11 cellular contexts compared by ENCODE assay signal in genomic region chr3:188165596-188165995, GRCh38. TPM values are rescaled to one million over a fixed set of nuclear protein-coding genes. Genes with fewer than 3 reads are reported as not detected.
DNase-seq lines count a peak whose midpoint lies in the region; ATAC-seq, FAIRE-seq and TF ChIP-seq lines count a peak whose summit lies in the region.
"Had no signal": no experiment of that assay in that cellular context is flagged by ENCODE, and none has a peak within 500 bp of the region (broad histone marks: within the 10 kb centered on the region; RNA-seq: fewer than 3 reads in every experiment).

No MANE protein-coding gene starts in this region.

- no peak overlapping the region for H3K4me3 Mint-ChIP-seq in CD8-positive, alpha-beta T cell
- no peak overlapping the region for H3K4me3 Mint-ChIP-seq in astrocyte (ENCODE audit: unreplicated experiment)

- H3K4me2 ChIP-seq in PC-9: peak overlapping the region; percentile 66
- H3K4me2 ChIP-seq in astrocyte (ENCODE audit: low read length): peak overlapping the region; percentile 11

- H3K27ac Mint-ChIP-seq in CD8-positive, alpha-beta T cell: no peak overlapping the region
- no peak overlapping the region for H3K27ac Mint-ChIP-seq in astrocyte (ENCODE audit: unreplicated experiment)

- H3K79me2 ChIP-seq in PC-9 (ENCODE audit: low read depth): peaks cover 90% of the 10 kb centered on the region
- peaks cover 99% of the 10 kb centered on the region for H3K79me2 ChIP-seq in astrocyte (ENCODE audit: insufficient read depth, low read length)

- H4K20me1 ChIP-seq in PC-9 (ENCODE audit: insufficient read depth): no peaks in the 10 kb centered on the region
- peaks cover 93% of the 10 kb centered on the region for H4K20me1 ChIP-seq in astrocyte (ENCODE audit: insufficient read depth, low read length)

- DNase-seq in CD8-positive, alpha-beta T cell: no peak
- DNase-seq in PC-9: peak; percentile 17 to 65
- DNase-seq in astrocyte (ENCODE audit: low read depth): peak; percentile 44
- DNase-seq in DMS53 (lab: John Stamatoyannopoulos, UW): no peak
- no peak for DNase-seq in COR-L47 (lab: John Stamatoyannopoulos, UW)
- DNase-seq: NCI-H526 treated with DMSO at 0.1 percent for 48 hours, pancreas had no signal

- no peaks in the 10 kb centered on the region for H3K27me3 ChIP-seq in CD8-positive, alpha-beta T cell (ENCODE audit: insufficient read depth, low read length)
- no peaks in the 10 kb centered on the region for H3K27me3 ChIP-seq in PC-9 (ENCODE audit: insufficient read depth, low read depth)
- H3K27me3 ChIP-seq in astrocyte (ENCODE audit: insufficient read depth, low read length): no peaks in the 10 kb centered on the region
- no peaks in the 10 kb centered on the region for H3K27me3 ChIP-seq in rectal smooth muscle tissue (ENCODE audit: control insufficient read depth, insufficient read depth, low read length)
- H3K27me3 ChIP-seq: pancreas had no signal

- no peaks in the 10 kb centered on the region for H3K27me3 Mint-ChIP-seq in CD8-positive, alpha-beta T cell (ENCODE audit: low read depth)
- no peaks in the 10 kb centered on the region for H3K27me3 Mint-ChIP-seq in astrocyte (ENCODE audit: low read depth, unreplicated experiment)

- no peak overlapping the region for H2AFZ ChIP-seq in PC-9
- H2AFZ ChIP-seq in astrocyte (ENCODE audit: low read depth, low read length): no peak overlapping the region

- CTCF ChIA-PET in CD8-positive, alpha-beta T cell (lab: Charles Lee): no interaction called here
- CTCF ChIA-PET in PC-9 (lab: Charles Lee): interaction anchor here (0.5 to 1.1 kb wide), 3 partner anchors 286 to 770 kb away, joined by 3 to 4 read pairs (median 4); no protein-coding TSS in a partner anchor

- no peaks in the 10 kb centered on the region for H3K36me3 Mint-ChIP-seq in CD8-positive, alpha-beta T cell
- H3K36me3 Mint-ChIP-seq in astrocyte (ENCODE audit: low read depth, unreplicated experiment): peaks cover 1% of the 10 kb centered on the region

- no peaks in the 10 kb centered on the region for H3K9me3 Mint-ChIP-seq in CD8-positive, alpha-beta T cell
- H3K9me3 Mint-ChIP-seq in astrocyte (ENCODE audit: unreplicated experiment): no peaks in the 10 kb centered on the region

- H3K36me3 ChIP-seq in CD8-positive, alpha-beta T cell (ENCODE audit: insufficient read depth, low read length): no peaks in the 10 kb centered on the region
- 0 out of 2 replicates have a peak, but pooled peaks cover 3% of the 10 kb centered on the region for H3K36me3 ChIP-seq in PC-9 (ENCODE audit: low read depth)
- H3K36me3 ChIP-seq in astrocyte (ENCODE audit: insufficient read depth, low read length): no peaks in the 10 kb centered on the region
- no peaks in the 10 kb centered on the region for H3K36me3 ChIP-seq in rectal smooth muscle tissue (ENCODE audit: control insufficient read depth, insufficient read depth, low read length)
- H3K36me3 ChIP-seq: pancreas had no signal

- ATAC-seq in CD8-positive, alpha-beta T cell: peak; percentile 31
- ATAC-seq in HG03460 (IDR thresholded peaks at IDR 0.05; ENCODE audit: unreplicated experiment) (no peak), GM18858 (IDR thresholded peaks at IDR 0.05; ENCODE audit: unreplicated experiment) (no peak)
- ATAC-seq: GM12878, pancreas had no signal

- no peak for TF ChIP-seq CTCF in CD8-positive, alpha-beta T cell (IDR thresholded peaks at IDR 0.05)
- no peak for TF ChIP-seq CTCF in PC-9 (conservative IDR thresholded peaks at IDR 0.05)
- TF ChIP-seq CTCF in astrocyte (IDR thresholded peaks at IDR 0.05; ENCODE audit: insufficient read depth, low read depth, low read length): no peak

- H3K9me2 ChIP-seq in PC-9 (ENCODE audit: insufficient read depth): no peaks in the 10 kb centered on the region

- intact Hi-C loops in CD8-positive, alpha-beta T cell (cut with DNase I, micrococcal nuclease): no loop called here
- intact Hi-C loops in PC-9 (cut with micrococcal nuclease; ENCODE audit: unreplicated experiment): loop anchor here (2.0 to 10.0 kb wide), 4 partner anchors 31 to 785 kb away; no protein-coding TSS in a partner anchor

- FAIRE-seq in astrocyte (lab: Jason Lieb, UNC): no peak
- FAIRE-seq: GM12878, pancreas had no signal

- peaks cover 46% of the 10 kb centered on the region for H3K4me1 Mint-ChIP-seq in CD8-positive, alpha-beta T cell (ENCODE audit: low read depth)
- H3K4me1 Mint-ChIP-seq in astrocyte (ENCODE audit: low read depth, unreplicated experiment): peaks cover 21% of the 10 kb centered on the region

- peaks cover 10% of the 10 kb centered on the region for H3K4me1 ChIP-seq in CD8-positive, alpha-beta T cell (ENCODE audit: insufficient read depth, low read length)
- H3K4me1 ChIP-seq in PC-9 (replicated peaks; ENCODE audit: insufficient read depth) (peaks cover 73% of the 10 kb centered on the region), astrocyte (ENCODE audit: insufficient read depth, low read length) (peaks cover 14% of the 10 kb centered on the region), rectal smooth muscle tissue (ENCODE audit: control insufficient read depth, insufficient read depth, low read length) (peaks cover 9% of the 10 kb centered on the region)

- H3F3A ChIP-seq in PC-9 (ENCODE audit: insufficient read depth, low read depth): peaks cover 47% of the 10 kb centered on the region

- no peak overlapping the region for H3K4me3 ChIP-seq in CD8-positive, alpha-beta T cell (ENCODE audit: low read depth, low read length)
- H3K4me3 ChIP-seq in PC-9 (0 out of 2 replicates have a peak overlapping the region, but pooled peaks have one; percentile 0), astrocyte (ENCODE audit: insufficient read depth, low read depth, low read length) (no peak overlapping the region), rectal smooth muscle tissue (ENCODE audit: low read length) (no peak overlapping the region)
- H3K4me3 ChIP-seq: GM12878, pancreas had no signal

- no peak overlapping the region for H3K9ac ChIP-seq in astrocyte (ENCODE audit: low read length)
- no peak overlapping the region for H3K9ac ChIP-seq in rectal smooth muscle tissue (ENCODE audit: low read length)

- H3K27ac ChIP-seq in CD8-positive, alpha-beta T cell (ENCODE audit: low read depth, low read length): no peak overlapping the region
- H3K27ac ChIP-seq in PC-9: peak overlapping the region; percentile 91
- H3K27ac ChIP-seq in astrocyte (ENCODE audit: low read depth, low read length): no peak overlapping the region
- peak overlapping the region; percentile 3 for H3K27ac ChIP-seq in rectal smooth muscle tissue (ENCODE audit: low read depth, low read length)

- H3K9me3 ChIP-seq in CD8-positive, alpha-beta T cell (ENCODE audit: low read length): no peaks in the 10 kb centered on the region
- H3K9me3 ChIP-seq in PC-9 (ENCODE audit: insufficient read depth, low read depth): no peaks in the 10 kb centered on the region
- H3K9me3 ChIP-seq in astrocyte (ENCODE audit: insufficient read depth, low read depth, low read length): no peaks in the 10 kb centered on the region
- H3K9me3 ChIP-seq: pancreas had no signal

- POLR2A ChIA-PET in CD8-positive, alpha-beta T cell (lab: Charles Lee): interaction anchor here (1.7 kb wide), 1 partner anchor 13 kb away, joined by 6 read pairs; no protein-coding TSS in a partner anchor
- POLR2A ChIA-PET in PC-9 (lab: Charles Lee; ENCODE audit: unreplicated experiment): interaction anchor here (0.6 kb wide), 2 partner anchors 240 to 798 kb away, joined by 3 to 5 read pairs; no protein-coding TSS in a partner anchor

- BruUV-seq in PC-9 (replicated peaks; lab: Mats Ljungman, UMichigan): no TSS peak

RNA-seq across cellular contexts. Expression of gene LPP, which starts 11.6 kb away (rescaled TPM):
- 10 to 100 TPM; 35.2 to 37.0 TPM for total RNA-seq in CD8-positive, alpha-beta T cell
- total RNA-seq in PC-9 (2021) (113 and 148 TPM in 2 replicates), astrocyte (193 and 222 TPM in 2 replicates)

Comparison
In these comparisons a context has a peak if more than half of its experiments do, and no peak if none do; other contexts are left out.
1. DNase-seq: peak in PC-9 (2 of 2) and astrocyte (single experiment); none in CD8-positive, alpha-beta T cell (0 of 7), DMS53 (single experiment) and COR-L47 (single experiment).
2. H3K27ac ChIP-seq: peak in PC-9 (single experiment) and rectal smooth muscle tissue (single experiment); none in CD8-positive, alpha-beta T cell (single experiment) and astrocyte (single experiment).